Comparison of ENCODE assay signal across 12 cellular contexts in the genomic region with DNA sequence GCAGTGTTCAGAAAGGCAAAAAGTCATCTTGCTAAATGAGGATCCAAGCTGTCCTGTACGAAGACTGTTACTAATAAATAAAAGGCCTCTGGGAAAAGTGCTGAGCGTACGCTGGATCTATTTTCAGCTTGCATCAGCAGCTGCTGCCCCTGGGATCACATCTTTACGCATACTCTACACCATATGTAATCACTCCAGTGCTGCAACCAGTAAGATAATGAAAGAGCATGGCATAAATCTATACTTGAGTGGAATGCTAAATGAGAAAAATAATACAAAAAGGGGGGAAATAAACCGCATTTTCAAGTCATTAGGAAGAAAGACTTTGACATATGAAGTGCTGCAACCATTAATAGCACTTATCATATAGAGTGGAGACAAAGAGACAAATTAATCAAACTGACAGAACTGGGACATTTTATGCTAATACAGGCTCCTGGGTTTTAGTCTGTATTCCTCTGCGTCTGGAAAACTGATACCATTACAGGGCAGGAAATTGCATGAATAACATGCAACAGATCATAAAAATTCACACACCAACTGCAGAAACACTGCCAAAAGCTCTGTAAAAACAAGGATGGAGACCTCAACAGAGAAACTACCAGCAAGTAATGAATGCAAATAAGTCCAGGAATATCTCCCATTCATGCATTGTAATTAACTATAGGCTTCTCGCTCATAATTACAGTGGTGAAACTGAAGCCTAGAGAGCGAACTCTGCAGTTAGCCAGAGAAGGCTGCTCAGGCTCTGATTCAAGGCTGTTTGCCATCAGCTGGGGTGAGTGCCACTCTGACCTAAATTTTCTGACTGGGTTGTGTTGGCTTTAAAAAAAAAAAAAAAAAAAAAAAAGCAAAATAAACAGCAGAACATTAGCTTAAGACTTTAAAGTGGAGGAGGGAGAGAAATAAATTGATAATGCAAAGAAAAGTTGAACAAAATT.
DNase-seq lines count a peak whose midpoint lies in the region; FAIRE-seq and TF ChIP-seq lines count a peak whose summit lies in the region.
"Had no signal": no experiment of that assay in that cellular context is flagged by ENCODE, and none has a peak within 500 bp of the region (broad histone marks: within the 10 kb centered on the region; RNA-seq: fewer than 3 reads in every experiment).

No MANE protein-coding gene starts in this region.

- H3K79me2 ChIP-seq in astrocyte (ENCODE audit: insufficient read depth, low read length), result no peaks in the 10 kb centered on the region

- peaks cover 2% of the 10 kb centered on the region for H3K4me1 Mint-ChIP-seq in astrocyte (ENCODE audit: low read depth, unreplicated experiment)

- intact Hi-C loops in posterior cingulate gyrus (cut with DNase I), result no loop called here

- no peaks in the 10 kb centered on the region for H3K9me3 ChIP-seq in astrocyte (ENCODE audit: insufficient read depth, low read depth, low read length)

- no peaks in the 10 kb centered on the region for H3K9me3 Mint-ChIP-seq in astrocyte (ENCODE audit: unreplicated experiment)
- H3K9me3 Mint-ChIP-seq: activated CD4-positive, alpha-beta T cell treated with anti-CD3 and anti-CD28 coated beads, Interleukin-2, amount 10 ng/mL, durations not matched to agents 24 days and 14 days; activated naive CD8-positive, alpha-beta T cell treated with anti-CD3 and anti-CD28 coated beads, Interleukin-2, amount 10 ng/mL, durations not matched to agents 7 days and 5 days; naive B cell had no signal

- CTCF ChIA-PET in AG04449 (lab: Yijun Ruan, JAX), result interaction anchor here (0.8 to 5.9 kb wide), 7 partner anchors 8 to 415 kb away, joined by 3 to 27 read pairs (median 5); no protein-coding TSS in a partner anchor

- TF ChIP-seq CTCF in AG04449 (IDR thresholded peaks at IDR 0.05; ENCODE audit: insufficient read depth, low read length, missing control alignments) (no peak), astrocyte (IDR thresholded peaks at IDR 0.05; ENCODE audit: insufficient read depth, low read depth, low read length) (no peak)

- no peaks in the 10 kb centered on the region for H3K27me3 Mint-ChIP-seq in astrocyte (ENCODE audit: low read depth, unreplicated experiment)
- H3K27me3 Mint-ChIP-seq: activated CD4-positive, alpha-beta T cell treated with anti-CD3 and anti-CD28 coated beads, Interleukin-2, amount 10 ng/mL, durations not matched to agents 24 days and 14 days; activated naive CD8-positive, alpha-beta T cell treated with anti-CD3 and anti-CD28 coated beads, Interleukin-2, amount 10 ng/mL, durations not matched to agents 7 days and 5 days; naive B cell had no signal

- no peak overlapping the region for H3K27ac ChIP-seq in astrocyte (ENCODE audit: low read depth, low read length)

- peaks cover 6% of the 10 kb centered on the region for H3K4me1 ChIP-seq in astrocyte (ENCODE audit: insufficient read depth, low read length)

- H3K27me3 ChIP-seq in astrocyte (ENCODE audit: insufficient read depth, low read length), result peaks cover 3% of the 10 kb centered on the region

- H3K27ac Mint-ChIP-seq in astrocyte (ENCODE audit: unreplicated experiment), result no peak overlapping the region
- H3K27ac Mint-ChIP-seq: activated CD4-positive, alpha-beta T cell treated with anti-CD3 and anti-CD28 coated beads, Interleukin-2, amount 10 ng/mL, durations not matched to agents 24 days and 14 days; activated naive CD8-positive, alpha-beta T cell treated with anti-CD3 and anti-CD28 coated beads, Interleukin-2, amount 10 ng/mL, durations not matched to agents 7 days and 5 days had no signal

- H3K4me3 ChIP-seq in AG04449 (ENCODE audit: low read depth, low read length), result no peak overlapping the region; the same call in 1 of the 2 replicates
- no peak overlapping the region for H3K4me3 ChIP-seq in astrocyte (ENCODE audit: insufficient read depth, low read depth, low read length)

- H3K4me2 ChIP-seq in astrocyte (ENCODE audit: low read length), result peak overlapping the region; percentile 56

- no peaks in the 10 kb centered on the region for H3K36me3 Mint-ChIP-seq in astrocyte (ENCODE audit: low read depth, unreplicated experiment)

- DNase-seq in AG04449 (ENCODE audit: low read depth, low spot score) (peak; percentile 70), NCI-H1694 treated with DMSO at 0.1 percent for 48 hours (lab: John Stamatoyannopoulos, UW) (peak; percentile 92), astrocyte (ENCODE audit: low read depth) (peak; percentile 91), AG08395 (ENCODE audit: low spot score) (no peak), hepatic stellate cell (ENCODE audit: low spot score) (no peak), posterior cingulate gyrus (no peak), cerebellum (ENCODE audit: low spot score) (no peak)
- DNase-seq: activated CD4-positive, alpha-beta T cell treated with anti-CD3 and anti-CD28 coated beads, Interleukin-2, amount 10 ng/mL, durations not matched to agents 24 days and 14 days; activated naive CD8-positive, alpha-beta T cell treated with anti-CD3 and anti-CD28 coated beads, Interleukin-2, amount 10 ng/mL, durations not matched to agents 7 days and 5 days; naive B cell; OCI-M1 had no signal

- no peaks in the 10 kb centered on the region for H4K20me1 ChIP-seq in astrocyte (ENCODE audit: insufficient read depth, low read length)

- no peak overlapping the region for H3K9ac ChIP-seq in astrocyte (ENCODE audit: low read length)

- no peaks in the 10 kb centered on the region for H3K36me3 ChIP-seq in astrocyte (ENCODE audit: insufficient read depth, low read length)

- H3K4me3 Mint-ChIP-seq in astrocyte (ENCODE audit: unreplicated experiment), result no peak overlapping the region
- H3K4me3 Mint-ChIP-seq: activated CD4-positive, alpha-beta T cell treated with anti-CD3 and anti-CD28 coated beads, Interleukin-2, amount 10 ng/mL, durations not matched to agents 24 days and 14 days; activated naive CD8-positive, alpha-beta T cell treated with anti-CD3 and anti-CD28 coated beads, Interleukin-2, amount 10 ng/mL, durations not matched to agents 7 days and 5 days; naive B cell had no signal

- peak; percentile 5 for FAIRE-seq in astrocyte (lab: Jason Lieb, UNC)
- peak; percentile 97 for FAIRE-seq in islet of Langerhans (lab: Jason Lieb, UNC)

- POLR2A ChIA-PET in AG04449 (lab: Yijun Ruan, JAX), result interaction anchor here (2.1 kb wide), 1 partner anchor 8 kb away, joined by 8 read pairs; no protein-coding TSS in a partner anchor

- no peak overlapping the region for H2AFZ ChIP-seq in astrocyte (ENCODE audit: low read depth, low read length)

Comparison
In these comparisons a context has a peak if more than half of its experiments do, and no peak if none do; other contexts are left out.
1. DNase-seq: peak in AG04449 (single experiment), NCI-H1694 treated with DMSO at 0.1 percent for 48 hours (single experiment) and astrocyte (single experiment); none in AG08395 (single experiment), hepatic stellate cell (single experiment), posterior cingulate gyrus (0 of 10) and cerebellum (single experiment).